23 cellular contexts compared by ENCODE assay signal in the genomic region with DNA sequence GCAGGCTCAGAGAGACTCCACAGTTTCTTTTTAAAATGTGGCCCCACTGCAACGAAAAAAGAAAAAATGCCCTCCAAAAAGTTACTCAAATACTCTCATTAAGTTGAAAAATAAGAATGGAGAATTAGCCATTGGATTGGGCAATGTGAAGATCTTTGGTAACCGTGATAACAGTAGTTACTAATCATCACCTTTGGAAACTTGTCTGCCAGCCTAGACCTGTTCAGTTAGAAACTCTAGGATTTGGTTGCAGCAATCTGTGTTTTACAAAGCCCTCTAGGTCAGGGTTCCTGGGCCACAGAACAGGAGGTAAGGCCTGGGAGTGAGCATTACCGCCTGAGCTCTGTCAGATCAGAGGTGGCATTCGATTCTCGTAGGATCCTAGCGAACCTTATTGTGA. TPM values are rescaled to one million over a fixed set of nuclear protein-coding genes. Genes with fewer than 3 reads are reported as not detected.
DNase-seq lines count a peak whose midpoint lies in the region; ATAC-seq, FAIRE-seq and TF ChIP-seq lines count a peak whose summit lies in the region.
"Had no signal": no experiment of that assay in that cellular context is flagged by ENCODE, and none has a peak within 500 bp of the region (broad histone marks: within the 10 kb centered on the region; RNA-seq: fewer than 3 reads in every experiment).

No MANE protein-coding gene starts in this region.

- H3K4me2 ChIP-seq in GM23338, result no peak overlapping the region
- H3K4me2 ChIP-seq: BLaER1 had no signal

- H3K36me3 Mint-ChIP-seq in GM23338 (ENCODE audit: low read depth), result peaks cover 11% of the 10 kb centered on the region; the same call in 2 of the 3 replicates
- H3K36me3 Mint-ChIP-seq in activated CD8-positive, alpha-beta T cell treated with anti-CD3 and anti-CD28 coated beads for 36 hours (ENCODE audit: low read depth), result peaks cover 12% of the 10 kb centered on the region
- H3K36me3 Mint-ChIP-seq in activated T-cell treated with anti-CD3 and anti-CD28 coated beads, Interleukin-2, amount 50 U/mL, for 4 hours (ENCODE audit: insufficient read depth), result peaks cover 16% of the 10 kb centered on the region

- no peaks in the 10 kb centered on the region for H4K20me1 ChIP-seq in GM23338 (replicated peaks; ENCODE audit: insufficient read depth)
- H4K20me1 ChIP-seq: BLaER1 had no signal

- no peaks in the 10 kb centered on the region; the same call in 1 of the 2 replicates for H3K36me3 ChIP-seq in GM23338 (ENCODE audit: insufficient read depth)
- H3K36me3 ChIP-seq in bronchial epithelial cell (ENCODE audit: control insufficient read depth, insufficient read depth, low read length), result peaks cover 1% of the 10 kb centered on the region

- H3K4me3 Mint-ChIP-seq in GM23338, result no peak overlapping the region
- H3K4me3 Mint-ChIP-seq in activated CD8-positive, alpha-beta T cell treated with anti-CD3 and anti-CD28 coated beads for 36 hours, result no peak overlapping the region
- H3K4me3 Mint-ChIP-seq in activated T-cell treated with anti-CD3 and anti-CD28 coated beads, Interleukin-2, amount 50 U/mL, for 4 hours, result no peak overlapping the region
- H3K4me3 Mint-ChIP-seq: CD14-positive monocyte; CD4-positive, CD25-positive, alpha-beta regulatory T cell; CD8-positive, alpha-beta T cell had no signal

- no peak for TF ChIP-seq CTCF in GM23338 (conservative IDR thresholded peaks at IDR 0.05; ENCODE audit: low read depth in 2 of 2)
- no peak for TF ChIP-seq CTCF in bronchial epithelial cell (IDR thresholded peaks at IDR 0.05; ENCODE audit: insufficient read depth, low read length, severe bottlenecking)
- no peak for TF ChIP-seq CTCF in activated CD8-positive, alpha-beta T cell treated with anti-CD3 and anti-CD28 coated beads for 36 hours (IDR thresholded peaks at IDR 0.05)

- TF ChIP-seq POLR2A in H54 (IDR thresholded peaks at IDR 0.05; ENCODE audit: low read depth, low read length), result no peak

- H3K9me2 ChIP-seq in GM23338 (ENCODE audit: insufficient read depth), result no peaks in the 10 kb centered on the region

- FAIRE-seq in H54 (lab: Jason Lieb, UNC), result peak; percentile 81
- no peak for FAIRE-seq in bronchial epithelial cell (lab: Jason Lieb, UNC)
- FAIRE-seq: D721Med, GM12891, GM19239 had no signal

- no peak for DNase-seq in GM23338 (ENCODE audit: low spot score)
- DNase-seq in H54 (ENCODE audit: insufficient read length, low spot score), result no peak
- peak; percentile 61 for DNase-seq in bronchial epithelial cell (ENCODE audit: low read depth)
- DNase-seq in T-helper 1 cell, result no peak
- no peak for DNase-seq in activated CD8-positive, alpha-beta T cell treated with anti-CD3 and anti-CD28 coated beads for 36 hours
- DNase-seq in activated CD4-positive, alpha-beta T cell treated with anti-CD3 and anti-CD28 coated beads, Interleukin-2, amount 50 U/mL, for 48 hours, result no peak
- DNase-seq in activated T-cell treated with anti-CD3 and anti-CD28 coated beads, Interleukin-2, amount 50 U/mL, for 4 hours, result no peak
- DNase-seq: 8988T; ACHN; BE2C; C1 segment of cervical spinal cord; Caco-2; Calu3; CD4-positive, CD25-positive, alpha-beta regulatory T cell; DMS79 treated with DMSO at 0.1 percent for 48 hours; GF-D8 had no signal

- H3K9me3 Mint-ChIP-seq in GM23338, result no peaks in the 10 kb centered on the region
- H3K9me3 Mint-ChIP-seq in activated CD8-positive, alpha-beta T cell treated with anti-CD3 and anti-CD28 coated beads for 36 hours, result no peaks in the 10 kb centered on the region
- H3K9me3 Mint-ChIP-seq in activated T-cell treated with anti-CD3 and anti-CD28 coated beads, Interleukin-2, amount 50 U/mL, for 4 hours, result no peaks in the 10 kb centered on the region
- H3K9me3 Mint-ChIP-seq: CD14-positive monocyte; CD8-positive, alpha-beta T cell had no signal

- H3K27me3 ChIP-seq in GM23338 (ENCODE audit: insufficient read depth), result no peaks in the 10 kb centered on the region
- H3K27me3 ChIP-seq in bronchial epithelial cell (ENCODE audit: control insufficient read depth, insufficient read depth, low read length), result no peaks in the 10 kb centered on the region
- H3K27me3 ChIP-seq: BE2C, BLaER1 had no signal

- POLR2A ChIA-PET in activated CD8-positive, alpha-beta T cell treated with anti-CD3 and anti-CD28 coated beads for 36 hours (lab: Charles Lee), result no interaction called here

- H3K4me3 ChIP-seq in GM23338 (no peak overlapping the region), bronchial epithelial cell (ENCODE audit: low read depth, low read length) (no peak overlapping the region)
- H3K4me3 ChIP-seq: BLaER1 had no signal

- H3K4me1 ChIP-seq in GM23338 (ENCODE audit: insufficient read depth), result peaks cover 11% of the 10 kb centered on the region; the same call in 1 of the 2 replicates
- H3K4me1 ChIP-seq: BE2C, BLaER1, Caco-2 had no signal

- no peaks in the 10 kb centered on the region for H3F3A ChIP-seq in GM23338 (replicated peaks; ENCODE audit: low read depth)

- H3K27ac ChIP-seq in GM23338 (ENCODE audit: low read depth), result no peak overlapping the region
- H3K27ac ChIP-seq: BLaER1 had no signal

- H2AFZ ChIP-seq in GM23338, result no peak overlapping the region

- peaks cover 11% of the 10 kb centered on the region; the same call in 2 of the 3 replicates for H3K4me1 Mint-ChIP-seq in GM23338
- no peaks in the 10 kb centered on the region for H3K4me1 Mint-ChIP-seq in activated CD8-positive, alpha-beta T cell treated with anti-CD3 and anti-CD28 coated beads for 36 hours (ENCODE audit: low read depth)
- H3K4me1 Mint-ChIP-seq in activated T-cell treated with anti-CD3 and anti-CD28 coated beads, Interleukin-2, amount 50 U/mL, for 4 hours (ENCODE audit: low read depth), result no peaks in the 10 kb centered on the region
- H3K4me1 Mint-ChIP-seq: CD14-positive monocyte; CD4-positive, CD25-positive, alpha-beta regulatory T cell had no signal

- peak overlapping the region; percentile 56; the same call in 1 of the 2 replicates for H3K27ac Mint-ChIP-seq in GM23338
- no peak overlapping the region for H3K27ac Mint-ChIP-seq in activated CD8-positive, alpha-beta T cell treated with anti-CD3 and anti-CD28 coated beads for 36 hours
- H3K27ac Mint-ChIP-seq: CD14-positive monocyte; CD4-positive, CD25-positive, alpha-beta regulatory T cell; CD8-positive, alpha-beta T cell had no signal

- H3K79me2 ChIP-seq in GM23338 (replicated peaks; ENCODE audit: insufficient read depth), result no peaks in the 10 kb centered on the region

- no peak for ATAC-seq in GM23338
- peak; percentile 26 for ATAC-seq in esophagus mucosa
- ATAC-seq in activated CD8-positive, alpha-beta T cell treated with anti-CD3 and anti-CD28 coated beads for 36 hours, result no peak
- ATAC-seq in activated T-cell treated with anti-CD3 and anti-CD28 coated beads, Interleukin-2, amount 50 U/mL, for 4 hours, result no peak
- ATAC-seq: CD8-positive, alpha-beta T cell had no signal

- H3K27me3 Mint-ChIP-seq in GM23338 (ENCODE audit: insufficient read depth, low read depth, poor library complexity), result no peaks in the 10 kb centered on the region
- no peaks in the 10 kb centered on the region for H3K27me3 Mint-ChIP-seq in activated CD8-positive, alpha-beta T cell treated with anti-CD3 and anti-CD28 coated beads for 36 hours
- H3K27me3 Mint-ChIP-seq in activated T-cell treated with anti-CD3 and anti-CD28 coated beads, Interleukin-2, amount 50 U/mL, for 4 hours (ENCODE audit: low read depth), result no peaks in the 10 kb centered on the region
- H3K27me3 Mint-ChIP-seq: CD4-positive, CD25-positive, alpha-beta regulatory T cell had no signal

- intact Hi-C loops in activated CD8-positive, alpha-beta T cell treated with anti-CD3 and anti-CD28 coated beads for 36 hours (cut with micrococcal nuclease), result no loop called here

- CTCF ChIA-PET in activated CD8-positive, alpha-beta T cell treated with anti-CD3 and anti-CD28 coated beads for 36 hours (lab: Charles Lee), result no interaction called here

TF ChIP-seq in GM23338, 12 proteins besides CTCF, POLR2A, EP300 and RAD21 (continues in another document):
- TF ChIP-seq ZNF114 (CRISPR knock-in tag; IDR thresholded peaks at IDR 0.05), result no peak
- no peak for TF ChIP-seq JUNB (IDR thresholded peaks at IDR 0.05; ENCODE audit: unreplicated experiment)

RNA-seq across cellular contexts. Expression of a gene that starts 34.2 kb away (rescaled TPM):
- total RNA-seq in GM23338 (2014; rRNA removed; shearing (Covaris generic)), result 55.8 and 68.1 TPM in 2 replicates
- 38.5 and 45.9 TPM in 2 replicates for polyA plus RNA-seq in GM23338 (2016; fragmentation: Nextera tagmentation; extraction: Ambion mirVana)
- total RNA-seq in bronchial epithelial cell, result 19.5 and 32.6 TPM in 2 replicates
- 14.7 TPM for total RNA-seq in esophagus mucosa
- total RNA-seq in activated CD8-positive, alpha-beta T cell treated with anti-CD3 and anti-CD28 coated beads for 36 hours, result 10 to 100 TPM; 34.4 to 37.0 TPM
- total RNA-seq in activated T-cell treated with anti-CD3 and anti-CD28 coated beads, Interleukin-2, amount 50 U/mL, for 4 hours, result 10 to 100 TPM; 19.7 to 22.6 (median 20.8) TPM
